9 cellular contexts compared by ENCODE assay signal in genomic region chr20:24950128-24950835, GRCh38. TPM values are rescaled to one million over a fixed set of nuclear protein-coding genes. Genes with fewer than 3 reads are reported as not detected.
DNase-seq lines count a peak whose midpoint lies in the region; ATAC-seq and TF ChIP-seq lines count a peak whose summit lies in the region.
"Had no signal": no experiment of that assay in that cellular context is flagged by ENCODE, and none has a peak within 500 bp of the region (broad histone marks: within the 10 kb centered on the region; RNA-seq: fewer than 3 reads in every experiment).

No MANE protein-coding gene starts in this region.

- no peaks in the 10 kb centered on the region for H3K36me3 ChIP-seq in thoracic aorta

- no TSS peak for BruUV-seq in MCF 10A (replicated peaks; lab: Mats Ljungman, UMichigan)

- TF ChIP-seq CTCF in thoracic aorta (IDR thresholded peaks at IDR 0.05) (no peak), MCF 10A (IDR thresholded peaks at IDR 0.05; ENCODE audit: unreplicated experiment) (no peak)

- H3K36me3 Mint-ChIP-seq in T-helper 2 cell treated with Interferon-gamma antibody and Interleukin-4, amounts not matched to agents 5 μg/mL and 100 μg/mL, for 36 hours (ENCODE audit: low read depth): peaks cover 59% of the 10 kb centered on the region
- peaks cover 26 to 47% of the 10 kb centered on the region in 2 donors for H3K36me3 Mint-ChIP-seq in activated naive CD4-positive, alpha-beta T cell treated with anti-CD3 and anti-CD28 coated beads, Interleukin-2, amount 50 U/mL, for 72 hours
- peaks cover 8% of the 10 kb centered on the region for H3K36me3 Mint-ChIP-seq in MCF 10A (ENCODE audit: insufficient read depth, unreplicated experiment)

- peaks cover 5% of the 10 kb centered on the region for H3K9me3 ChIP-seq in thoracic aorta

- POLR2A ChIA-PET in MCF 10A (lab: Yijun Ruan, JAX): no interaction called here

- peak overlapping the region; percentile 99 for H3K27ac Mint-ChIP-seq in T-helper 2 cell treated with Interferon-gamma antibody and Interleukin-4, amounts not matched to agents 5 μg/mL and 100 μg/mL, for 36 hours
- peak overlapping the region; percentile 79 to 95 for H3K27ac Mint-ChIP-seq in activated naive CD4-positive, alpha-beta T cell treated with anti-CD3 and anti-CD28 coated beads, Interleukin-2, amount 50 U/mL, for 72 hours
- no peak overlapping the region for H3K27ac Mint-ChIP-seq in MCF 10A (ENCODE audit: low read depth, unreplicated experiment)

- no peaks in the 10 kb centered on the region for H3K4me1 ChIP-seq in thoracic aorta (ENCODE audit: control insufficient read depth in 1 of 2, low read depth in 2 of 2)

- DNase-seq in T-helper 2 cell treated with Interferon-gamma antibody and Interleukin-4, amounts not matched to agents 5 μg/mL and 100 μg/mL, for 36 hours (ENCODE audit: low spot score): no peak
- no peak for DNase-seq in T-helper 2 cell
- no peak for DNase-seq in activated naive CD4-positive, alpha-beta T cell treated with anti-CD3 and anti-CD28 coated beads, Interleukin-2, amount 50 U/mL, for 72 hours (ENCODE audit: low spot score in 2 of 2)
- DNase-seq in mesenteric fat pad (ENCODE audit: low spot score): peak; percentile 75
- no peak for DNase-seq in thoracic aorta (ENCODE audit: low spot score)
- DNase-seq in MCF 10A (ENCODE audit: unreplicated experiment): no peak
- no peak for DNase-seq in T-helper 9 cell

- H3K27ac ChIP-seq in thoracic aorta: no peak overlapping the region

- CTCF ChIA-PET in MCF 10A (lab: Yijun Ruan, JAX): interaction anchor here (0.5 to 1.4 kb wide), 6 partner anchors 19 to 1061 kb away, joined by 3 to 7 read pairs (median 3); no protein-coding TSS in a partner anchor

- no peaks in the 10 kb centered on the region for H3K27me3 ChIP-seq in thoracic aorta (replicated peaks; ENCODE audit: insufficient read depth)
- H3K27me3 ChIP-seq: dorsolateral prefrontal cortex had no signal

- peak overlapping the region; percentile 46 for H3K4me3 ChIP-seq in thoracic aorta
- H3K4me3 ChIP-seq: dorsolateral prefrontal cortex had no signal

- H3K4me3 Mint-ChIP-seq in T-helper 2 cell treated with Interferon-gamma antibody and Interleukin-4, amounts not matched to agents 5 μg/mL and 100 μg/mL, for 36 hours: peak overlapping the region; percentile 92
- H3K4me3 Mint-ChIP-seq in MCF 10A (ENCODE audit: unreplicated experiment): no peak overlapping the region

- H3K27me3 Mint-ChIP-seq in T-helper 2 cell treated with Interferon-gamma antibody and Interleukin-4, amounts not matched to agents 5 μg/mL and 100 μg/mL, for 36 hours (ENCODE audit: low read depth): no peaks in the 10 kb centered on the region
- H3K27me3 Mint-ChIP-seq in MCF 10A (ENCODE audit: insufficient read depth, unreplicated experiment): no peaks in the 10 kb centered on the region

- H3K9me3 Mint-ChIP-seq in T-helper 2 cell treated with Interferon-gamma antibody and Interleukin-4, amounts not matched to agents 5 μg/mL and 100 μg/mL, for 36 hours: peaks cover 25% of the 10 kb centered on the region
- H3K9me3 Mint-ChIP-seq in activated naive CD4-positive, alpha-beta T cell treated with anti-CD3 and anti-CD28 coated beads, Interleukin-2, amount 50 U/mL, for 72 hours: peaks cover 20 to 27% of the 10 kb centered on the region in 2 donors
- H3K9me3 Mint-ChIP-seq in MCF 10A (ENCODE audit: unreplicated experiment): peaks cover 7% of the 10 kb centered on the region

- intact Hi-C loops in MCF 10A (cut with micrococcal nuclease): no loop called here

- H3K4me1 Mint-ChIP-seq in T-helper 2 cell treated with Interferon-gamma antibody and Interleukin-4, amounts not matched to agents 5 μg/mL and 100 μg/mL, for 36 hours (ENCODE audit: low read depth): peaks cover 69% of the 10 kb centered on the region
- H3K4me1 Mint-ChIP-seq in MCF 10A (ENCODE audit: insufficient read depth, unreplicated experiment): no peaks in the 10 kb centered on the region

- no peak for ATAC-seq in activated naive CD4-positive, alpha-beta T cell treated with anti-CD3 and anti-CD28 coated beads, Interleukin-2, amount 50 U/mL, for 72 hours
- no peak for ATAC-seq in thoracic aorta (ENCODE audit: insufficient number of reproducible peaks, low FRiP score, low read depth)
- no peak for ATAC-seq in HG02870 (IDR thresholded peaks at IDR 0.05; ENCODE audit: unreplicated experiment)

RNA-seq across cellular contexts. Expression of gene CST7, which starts 1.2 kb away (rescaled TPM):
- 10 to 100 TPM; 29.8 to 50.3 TPM for total RNA-seq in activated naive CD4-positive, alpha-beta T cell treated with anti-CD3 and anti-CD28 coated beads, Interleukin-2, amount 50 U/mL, for 72 hours
- 11.5 TPM for total RNA-seq in mesenteric fat pad
- total RNA-seq in thoracic aorta: 10 to 100 TPM in 1 of 2 donors, 1 to 10 TPM in 1; 5.4 to 10.9 TPM
- total RNA-seq in MCF 10A (2022): not detected in 2 replicates

RNA-seq across cellular contexts. Expression of gene APMAP, which starts 42.3 kb away (rescaled TPM):
- total RNA-seq in activated naive CD4-positive, alpha-beta T cell treated with anti-CD3 and anti-CD28 coated beads, Interleukin-2, amount 50 U/mL, for 72 hours: 10 to 100 TPM; 33.7 to 57.6 TPM
- 166 TPM for total RNA-seq in mesenteric fat pad
- 10 to 100 TPM; 38.4 to 44.0 TPM for total RNA-seq in thoracic aorta
- total RNA-seq in MCF 10A (2022): 75.3 and 104 TPM in 2 replicates
